Comparison of ENCODE assay signal across 14 cellular contexts in the genomic region with DNA sequence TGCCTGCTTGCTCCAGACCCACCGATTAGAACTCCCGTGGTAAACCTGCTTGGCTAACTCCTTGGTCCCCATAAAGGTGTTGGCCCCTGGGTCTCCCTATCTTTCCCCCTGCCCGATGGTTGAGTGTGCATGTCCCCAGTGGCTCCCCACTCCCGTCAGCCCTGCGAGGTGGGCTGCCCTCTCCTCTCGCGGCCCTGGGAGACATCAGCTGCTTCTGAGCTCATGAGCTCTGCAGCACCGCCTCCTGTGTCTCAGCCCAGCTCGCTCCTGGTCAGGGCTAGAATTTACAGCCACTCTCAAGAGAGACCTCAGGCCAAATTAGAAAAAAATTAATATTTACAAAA. TPM values are rescaled to one million over a fixed set of nuclear protein-coding genes. Genes with fewer than 3 reads are reported as not detected.
"Had no signal": no experiment of that assay in that cellular context is flagged by ENCODE, and none has a peak within 500 bp of the region (broad histone marks: within the 10 kb centered on the region; RNA-seq: fewer than 3 reads in every experiment).

No MANE protein-coding gene starts in this region.

- H3K36me3 ChIP-seq: stomach, upper lobe of right lung had no signal

- H3K27ac ChIP-seq: stomach, testis, upper lobe of right lung had no signal

- ATAC-seq: left cardiac atrium had no signal

- DNase-seq: activated CD4-positive, alpha-beta T cell treated with anti-CD3 and anti-CD28 coated beads, Interleukin-2, amount 10 ng/mL, durations not matched to agents 7 days and 5 days; activated CD8-positive, alpha-beta memory T cell treated with anti-CD3 and anti-CD28 coated beads for 24 hours; activated naive CD8-positive, alpha-beta T cell treated with anti-CD3 and anti-CD28 coated beads for 36 hours; dermis blood vessel endothelial cell; left cardiac atrium; naive B cell; stimulated activated CD4-positive, alpha-beta T cell treated with anti-CD3 and anti-CD28 coated beads, Interleukin-1b, Interleukin-23, amount 100 ng/mL, for 48 hours; stomach; testis; upper lobe of right lung had no signal

- H3K27me3 ChIP-seq: testis, upper lobe of right lung had no signal

- H3K4me3 ChIP-seq: stomach, testis, upper lobe of right lung had no signal

- H3K9me3 ChIP-seq: stomach, testis, upper lobe of right lung had no signal

- H3K4me1 ChIP-seq: stomach, testis, upper lobe of right lung had no signal

RNA-seq across cellular contexts. Expression of gene UMODL1, which starts 45.1 kb away (rescaled TPM):
- total RNA-seq: activated naive CD8-positive, alpha-beta T cell treated with anti-CD3 and anti-CD28 coated beads for 36 hours; bronchial epithelial cell; dermis blood vessel endothelial cell; epithelial cell of proximal tubule; left cardiac atrium; lung microvascular endothelial cell; sciatic nerve had no signal
- polyA plus RNA-seq: stomach had no signal
